Comparison of ENCODE assay signal across 8 cellular contexts in genomic region chrX:13473666-13474516, GRCh38.
DNase-seq lines count a peak whose midpoint lies in the region; ATAC-seq, FAIRE-seq and TF ChIP-seq lines count a peak whose summit lies in the region.

No MANE protein-coding gene starts in this region.

- H3K27me3 ChIP-seq in BJ (ENCODE audit: control insufficient read depth, insufficient read depth, low read length): no peaks in the 10 kb centered on the region

- DNase-seq in BJ (ENCODE audit: low read depth): peak; percentile 4
- DNase-seq in choroid plexus epithelial cell (ENCODE audit: low read depth): peak; percentile 63
- DNase-seq in osteocyte (ENCODE audit: extremely low spot score, unreplicated experiment): no peak
- DNase-seq in urothelium cell line (ENCODE audit: low spot score): no peak
- no peak for DNase-seq in ecto neural progenitor cell (ENCODE audit: low spot score)
- no peak for DNase-seq in cerebellar cortex (ENCODE audit: low spot score)

- no peak overlapping the region for H3K4me3 ChIP-seq in BJ (ENCODE audit: low read depth, low read length)
- H3K4me3 ChIP-seq in choroid plexus epithelial cell (ENCODE audit: low read depth, low read length): no peak overlapping the region

- no peaks in the 10 kb centered on the region for H3K36me3 ChIP-seq in BJ (ENCODE audit: control insufficient read depth, insufficient read depth, low read length)

- TF ChIP-seq CTCF in BJ (IDR thresholded peaks at IDR 0.05; ENCODE audit: insufficient read depth, low read depth, low read length): no peak
- TF ChIP-seq CTCF in choroid plexus epithelial cell (conservative IDR thresholded peaks at IDR 0.05; ENCODE audit: low read depth, low read length): peak; percentile 13
- TF ChIP-seq CTCF in osteocyte (IDR thresholded peaks at IDR 0.05): no peak

- H3K4me1 Mint-ChIP-seq in osteocyte (ENCODE audit: unreplicated experiment): peaks cover 26% of the 10 kb centered on the region

- no peaks in the 10 kb centered on the region for H3K36me3 Mint-ChIP-seq in osteocyte (ENCODE audit: unreplicated experiment)

- H3K27me3 Mint-ChIP-seq in osteocyte (ENCODE audit: unreplicated experiment): no peaks in the 10 kb centered on the region

- H3K9me3 Mint-ChIP-seq in osteocyte (ENCODE audit: unreplicated experiment): peaks cover 6% of the 10 kb centered on the region

- H3K4me3 Mint-ChIP-seq in osteocyte (ENCODE audit: unreplicated experiment): no peak overlapping the region

- no peak for FAIRE-seq in urothelium cell line (lab: Jason Lieb, UNC)

- POLR2A ChIA-PET in BJ (lab: Charles Lee): interaction anchor here (0.6 kb wide), 1 partner anchor 1033 kb away, joined by 3 read pairs; no protein-coding TSS in a partner anchor

- H3K27ac Mint-ChIP-seq in osteocyte (ENCODE audit: unreplicated experiment): peak overlapping the region; percentile 60

- ATAC-seq in GM19395 (IDR thresholded peaks at IDR 0.05; ENCODE audit: unreplicated experiment) (peak; percentile 91), HG03520 (IDR thresholded peaks at IDR 0.05; ENCODE audit: unreplicated experiment) (peak; percentile 85)

- CTCF ChIA-PET in BJ (lab: Yijun Ruan, JAX): no interaction called here

Comparison
In these comparisons a context has a peak if more than half of its experiments do, and no peak if none do; other contexts are left out.
1. DNase-seq: peak in BJ (single experiment) and choroid plexus epithelial cell (single experiment); none in osteocyte (single experiment), urothelium cell line (single experiment), ecto neural progenitor cell (single experiment) and cerebellar cortex (single experiment).